1 cellular context compared by ENCODE assay signal in genomic region chr20:51765381-51765780, GRCh38.
TF ChIP-seq lines count a peak whose summit lies in the region.

No MANE protein-coding gene starts in this region.

TF ChIP-seq in HepG2, 621 proteins besides CTCF, POLR2A, EP300 and RAD21:
- peak; percentile 25; the same call in 1 of the 2 replicates for TF ChIP-seq ZBTB38 (CRISPR knock-in tag; IDR thresholded peaks at IDR 0.05)
